ENCODE assay signal across 24 cellular contexts in the genomic region with DNA sequence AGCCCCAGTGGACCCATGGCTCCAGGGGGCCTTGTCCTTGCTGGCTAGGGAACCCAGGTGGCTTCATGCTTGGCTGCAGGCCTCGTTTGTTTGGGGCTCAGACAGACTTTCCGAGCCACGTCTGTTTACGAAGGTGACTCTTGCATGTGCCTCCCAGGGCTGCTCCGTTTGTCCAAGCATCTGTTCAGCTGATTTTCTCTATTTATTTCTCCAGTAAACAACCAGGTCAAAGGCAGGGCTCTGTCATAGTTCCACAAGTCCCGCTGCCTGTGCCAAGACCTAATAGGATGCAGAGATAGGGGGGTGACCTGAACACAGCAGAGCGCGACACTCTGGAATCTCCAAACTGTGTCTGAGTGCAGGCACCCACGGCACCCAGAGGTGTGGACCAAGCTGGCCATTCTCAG. TPM values are rescaled to one million over a fixed set of nuclear protein-coding genes. Genes with fewer than 3 reads are reported as not detected.
DNase-seq lines count a peak whose midpoint lies in the region; ATAC-seq and TF ChIP-seq lines count a peak whose summit lies in the region.
"Had no signal": no experiment of that assay in that cellular context is flagged by ENCODE, and none has a peak within 500 bp of the region (broad histone marks: within the 10 kb centered on the region; RNA-seq: fewer than 3 reads in every experiment).

No MANE protein-coding gene starts in this region.

- no peaks in the 10 kb centered on the region for H3K36me3 Mint-ChIP-seq in endodermal cell (ENCODE audit: low read depth)
- H3K36me3 Mint-ChIP-seq: CD4-positive, alpha-beta memory T cell had no signal

- 91 to 92% methylated on average over 7 to 9 of the region's 9 CpGs for WGBS in endodermal cell (ENCODE audit: insufficient coverage in 1 of 2, insufficient read length in 1 of 2), 2 experiments

- peaks cover 16% of the 10 kb centered on the region for H3K27me3 Mint-ChIP-seq in endodermal cell (ENCODE audit: insufficient read depth)

- H3K9ac ChIP-seq in Karpas-422 (ENCODE audit: low read length) (peak overlapping the region; percentile 76), endodermal cell (ENCODE audit: extremely low read depth, low read length, poor library complexity, severe bottlenecking) (no peak overlapping the region)

- H3K79me2 ChIP-seq in DOHH2 (ENCODE audit: control insufficient read depth, low read length): peaks cover 18% of the 10 kb centered on the region
- no peaks in the 10 kb centered on the region for H3K79me2 ChIP-seq in Karpas-422 (ENCODE audit: low read length)

- peaks cover 41% of the 10 kb centered on the region for H3F3A ChIP-seq in DOHH2 (ENCODE audit: control insufficient read depth, insufficient read depth)

- H3K9me2 ChIP-seq in DOHH2 (replicated peaks; ENCODE audit: control insufficient read depth, low read length) (no peaks in the 10 kb centered on the region), Karpas-422 (replicated peaks; ENCODE audit: insufficient read depth, low read length) (no peaks in the 10 kb centered on the region)

- H3K4me1 ChIP-seq in DOHH2 (ENCODE audit: control insufficient read depth, low read length) (peaks cover 97% of the 10 kb centered on the region), Karpas-422 (ENCODE audit: low read length) (peaks cover 83% of the 10 kb centered on the region), endodermal cell (ENCODE audit: control insufficient read depth, insufficient read depth, low read length) (no peaks in the 10 kb centered on the region)

- H3K9me3 Mint-ChIP-seq in endodermal cell: no peaks in the 10 kb centered on the region
- H3K9me3 Mint-ChIP-seq: GM23338 had no signal

- H3K4me3 ChIP-seq in DOHH2 (ENCODE audit: low read length) (peak overlapping the region; percentile 72), Karpas-422 (ENCODE audit: low read length) (peak overlapping the region; percentile 41; the same call in 1 of the 2 replicates), endodermal cell (ENCODE audit: low read length) (no peak overlapping the region)
- H3K4me3 ChIP-seq: GM23338 had no signal

- H3K4me2 ChIP-seq in DOHH2 (ENCODE audit: low read length) (peak overlapping the region; percentile 90), Karpas-422 (ENCODE audit: low read depth, low read length, poor library complexity, severe bottlenecking) (peak overlapping the region; percentile 59)
- H3K4me2 ChIP-seq: GM23338 had no signal

- no peaks in the 10 kb centered on the region for H3K9me3 ChIP-seq in DOHH2 (ENCODE audit: control insufficient read depth, insufficient read depth, low read length)
- H3K9me3 ChIP-seq in Karpas-422 (ENCODE audit: low read length): no peaks in the 10 kb centered on the region
- no peaks in the 10 kb centered on the region for H3K9me3 ChIP-seq in endodermal cell (ENCODE audit: control insufficient read depth, low read length)

- H3K4me1 Mint-ChIP-seq in endodermal cell: peaks cover 7% of the 10 kb centered on the region
- H3K4me1 Mint-ChIP-seq: CD4-positive, alpha-beta memory T cell; GM23338 had no signal

- H3K36me3 ChIP-seq in DOHH2 (ENCODE audit: control insufficient read depth, low read length) (peaks cover 5% of the 10 kb centered on the region), Karpas-422 (ENCODE audit: insufficient read depth, low read length) (0 out of 2 replicates have a peak, but pooled peaks cover 5% of the 10 kb centered on the region), endodermal cell (ENCODE audit: control insufficient read depth, insufficient read depth, low read length) (no peaks in the 10 kb centered on the region)

- ATAC-seq in stimulated activated naive CD8-positive, alpha-beta T cell treated with anti-CD3 and anti-CD28 coated beads, Interleukin-15, Interleukin-2, amounts not matched to agents 100 U/mL and 50 U/mL, for 24 hours: no peak
- ATAC-seq: GM23338 had no signal

- no peaks in the 10 kb centered on the region for H3K27me3 ChIP-seq in DOHH2 (ENCODE audit: control insufficient read depth, low read length)
- H3K27me3 ChIP-seq in Karpas-422 (ENCODE audit: low read length): no peaks in the 10 kb centered on the region
- H3K27me3 ChIP-seq in endodermal cell (ENCODE audit: control insufficient read depth, insufficient read depth, low read length, poor library complexity, severe bottlenecking): peaks cover 26% of the 10 kb centered on the region

- no peak overlapping the region for H2AFZ ChIP-seq in Karpas-422 (ENCODE audit: low read length)

- no peak overlapping the region for H3K4me3 Mint-ChIP-seq in endodermal cell
- H3K4me3 Mint-ChIP-seq: CD4-positive, alpha-beta memory T cell; GM23338 had no signal

- H4K20me1 ChIP-seq in DOHH2 (ENCODE audit: control insufficient read depth, insufficient read depth, low read depth, low read length) (no peaks in the 10 kb centered on the region), Karpas-422 (ENCODE audit: insufficient read depth, low read depth, low read length) (no peaks in the 10 kb centered on the region)

- H3K27ac Mint-ChIP-seq in endodermal cell: no peak overlapping the region
- H3K27ac Mint-ChIP-seq: CD4-positive, alpha-beta memory T cell; GM23338 had no signal

- peak; percentile 96 for DNase-seq in Karpas-422
- peak; percentile 27 for DNase-seq in endodermal cell
- DNase-seq in stimulated activated CD8-positive, alpha-beta memory T cell treated with anti-CD3 and anti-CD28 coated beads, Interleukin-4, amount 100 ng/mL, for 48 hours: peak; percentile 7
- DNase-seq in NK-92 (lab: John Stamatoyannopoulos, UW; ENCODE audit: unreplicated experiment): no peak
- no peak for DNase-seq in stimulated activated naive CD8-positive, alpha-beta T cell treated with anti-CD3 and anti-CD28 coated beads, Interleukin-15, Interleukin-2, amounts not matched to agents 100 U/mL and 50 U/mL, for 24 hours
- DNase-seq in NCI-H128 (lab: John Stamatoyannopoulos, UW; ENCODE audit: unreplicated experiment): no peak
- DNase-seq: CD4-positive, alpha-beta memory T cell; DMS153; GDM1; HCEC 1CT; Kasumi-1; NCI-H1417 treated with DMSO at 0.1 percent for 48 hours; NCI-H187 treated with DMSO at 0.1 percent for 48 hours; NCI-H2107; NCI-H226; NCI-H510A treated with DMSO at 0.1 percent for 48 hours; NCI-H82; SHP77; SW 1271 had no signal

- H3K27ac ChIP-seq in DOHH2 (ENCODE audit: low read depth, low read length) (peak overlapping the region; percentile 99), Karpas-422 (ENCODE audit: low read length) (peak overlapping the region; percentile 97), endodermal cell (ENCODE audit: low read depth, low read length) (no peak overlapping the region)

- no peak for TF ChIP-seq CTCF in DOHH2 (IDR thresholded peaks at IDR 0.05; ENCODE audit: low read depth, low read length, poor library complexity, severe bottlenecking)
- TF ChIP-seq CTCF in endodermal cell (conservative IDR thresholded peaks at IDR 0.05): no peak

RNA-seq across cellular contexts. Expression of gene SPO11, which starts 12.8 kb away (rescaled TPM):
- total RNA-seq in Karpas-422 (2014; rRNA removed; shearing (Covaris generic); ENCODE audit: low replicate concordance): not detected in 2 replicates
- total RNA-seq in endodermal cell: not detected
- polyA plus RNA-seq in endodermal cell (2013, experiment 1 of 2): not detected
- not detected for polyA plus RNA-seq in endodermal cell (2013, experiment 2 of 2)
- total RNA-seq: CD4-positive, alpha-beta memory T cell; GM23338; HT1080; MCF 10A had no signal
- polyA plus RNA-seq: BJ; CD4-positive, alpha-beta memory T cell; GM23338 had no signal

RNA-seq across cellular contexts. Expression of gene RAE1, which starts 34.3 kb away (rescaled TPM):
- total RNA-seq in Karpas-422 (2014; rRNA removed; shearing (Covaris generic); ENCODE audit: low replicate concordance): 19.0 and 59.6 TPM in 2 replicates
- 10 to 100 TPM; 41.2 to 43.8 TPM for total RNA-seq in endodermal cell
- polyA plus RNA-seq in endodermal cell (2013, experiment 1 of 2): 46.4 TPM
- polyA plus RNA-seq in endodermal cell (2013, experiment 2 of 2): 42.3 TPM

RNA-seq across cellular contexts. Expression of gene BMP7, which starts 50.4 kb away (rescaled TPM):
- total RNA-seq in Karpas-422 (2014; rRNA removed; shearing (Covaris generic); ENCODE audit: low replicate concordance): not detected in 2 replicates
- total RNA-seq in endodermal cell: 10 to 100 TPM; 45.6 to 49.6 TPM
- polyA plus RNA-seq in endodermal cell (2013, experiment 1 of 2): 50.6 TPM
- 45.7 TPM for polyA plus RNA-seq in endodermal cell (2013, experiment 2 of 2)
- total RNA-seq: CD4-positive, alpha-beta memory T cell; MCF 10A had no signal
- polyA plus RNA-seq: BJ; CD4-positive, alpha-beta memory T cell had no signal

Comparison
In these comparisons a context has a peak if more than half of its experiments do, and no peak if none do; other contexts are left out.
1. DNase-seq: peak in Karpas-422 (single experiment), endodermal cell (single experiment) and stimulated activated CD8-positive, alpha-beta memory T cell treated with anti-CD3 and anti-CD28 coated beads, Interleukin-4, amount 100 ng/mL, for 48 hours (single experiment); none in NK-92 (single experiment), stimulated activated naive CD8-positive, alpha-beta T cell treated with anti-CD3 and anti-CD28 coated beads, Interleukin-15, Interleukin-2, amounts not matched to agents 100 U/mL and 50 U/mL, for 24 hours (single experiment) and NCI-H128 (single experiment).
2. RNA of gene BMP7, which starts 50.4 kb away (total RNA-seq): 45.6 to 49.6 TPM in endodermal cell; not detected in Karpas-422; every median in the first group is over 10 times any median in the second.